36 cellular contexts compared by ENCODE assay signal in genomic region chr6:5837323-5837722, GRCh38.
"Had no signal": no experiment of that assay in that cellular context is flagged by ENCODE, and none has a peak within 500 bp of the region (broad histone marks: within the 10 kb centered on the region; RNA-seq: fewer than 3 reads in every experiment).

No MANE protein-coding gene starts in this region.

- ATAC-seq: activated CD8-positive, alpha-beta memory T cell treated with anti-CD3 and anti-CD28 coated beads, Interleukin-2, amount 10 ng/mL, durations not matched to agents 7 days and 5 days; activated CD8-positive, alpha-beta T cell treated with anti-CD3 and anti-CD28 coated beads for 36 hours; activated naive CD8-positive, alpha-beta T cell treated with anti-CD3 and anti-CD28 coated beads, Interleukin-2, amount 50 U/mL, for 24 hours had no signal

- H3K27ac ChIP-seq: ascending aorta, cardiac muscle cell, VCaP had no signal

- DNase-seq: activated B cell treated with CpG ODN at 0.5 μM for 24 hours; activated CD4-positive, alpha-beta memory T cell treated with anti-CD3 and anti-CD28 coated beads for 36 hours; activated CD4-positive, alpha-beta T cell treated with anti-CD3 and anti-CD28 coated beads for 4 hours; activated CD4-positive, alpha-beta T cell treated with anti-CD3 and anti-CD28 coated beads, Interleukin-2, amount 10 ng/mL, durations not matched to agents 24 days and 14 days; activated CD4-positive, alpha-beta T cell treated with anti-CD3 and anti-CD28 coated beads, Interleukin-2, amount 50 U/mL, for 1 hour; activated CD4-positive, alpha-beta T cell treated with anti-CD3 and anti-CD28 coated beads, Interleukin-2, amount 50 U/mL, for 4 hours; activated CD4-positive, CD25-positive, alpha-beta regulatory T cell treated with anti-CD3 and anti-CD28 coated beads, Interleukin-2, amount 50 U/mL, for 72 hours; activated CD8-positive, alpha-beta memory T cell treated with anti-CD3 and anti-CD28 coated beads, Interleukin-2, amount 10 ng/mL, durations not matched to agents 7 days and 5 days; activated CD8-positive, alpha-beta T cell treated with anti-CD3 and anti-CD28 coated beads for 36 hours; activated effector memory CD4-positive, alpha-beta T cell treated with Interleukin-2 at 50 U/mL for 16 hours; activated gamma-delta T cell; activated naive CD4-positive, alpha-beta T cell treated with anti-CD3 and anti-CD28 coated beads, Interleukin-2, amount 10 ng/mL, durations not matched to agents 7 days and 5 days; activated naive CD4-positive, alpha-beta T cell treated with Interleukin-2 at 50 U/mL for 16 hours; activated naive CD8-positive, alpha-beta T cell treated with anti-CD3 and anti-CD28 coated beads, Interleukin-2, amount 10 ng/mL, durations not matched to agents 7 days and 5 days; activated naive CD8-positive, alpha-beta T cell treated with anti-CD3 and anti-CD28 coated beads, Interleukin-2, amount 50 U/mL, for 24 hours; activated T-cell treated with anti-CD3 and anti-CD28 coated beads for 4 hours; activated T-cell treated with anti-CD3 and anti-CD28 coated beads, Interleukin-2, amount 50 U/mL, for 1 hour; activated T-cell treated with anti-CD3 and anti-CD28 coated beads, Interleukin-2, amount 50 U/mL, for 48 hours; amygdala; anterior cingulate cortex; caudate nucleus; cerebellar nuclear complex; SW 1271; T-helper 1 cell; T-helper 2 cell; T-helper 9 cell had no signal

- H3K9me3 Mint-ChIP-seq: activated CD4-positive, alpha-beta memory T cell treated with anti-CD3 and anti-CD28 coated beads for 36 hours; activated CD4-positive, alpha-beta T cell treated with anti-CD3 and anti-CD28 coated beads, Interleukin-2, amount 10 ng/mL, durations not matched to agents 24 days and 14 days; activated CD8-positive, alpha-beta T cell treated with anti-CD3 and anti-CD28 coated beads for 36 hours; activated naive CD4-positive, alpha-beta T cell treated with anti-CD3 and anti-CD28 coated beads, Interleukin-2, amount 10 ng/mL, durations not matched to agents 7 days and 5 days; activated naive CD4-positive, alpha-beta T cell treated with anti-CD3 and anti-CD28 coated beads, Interleukin-2, amount 50 U/mL, for 24 hours; activated naive CD8-positive, alpha-beta T cell treated with anti-CD3 and anti-CD28 coated beads, Interleukin-2, amount 10 ng/mL, durations not matched to agents 7 days and 5 days; activated naive CD8-positive, alpha-beta T cell treated with anti-CD3 and anti-CD28 coated beads, Interleukin-2, amount 50 U/mL, for 24 hours; activated T-helper 2 cell treated with anti-CD3 and anti-CD28 coated beads, Interferon-gamma antibody, Interleukin-2, Interleukin-4, amounts not matched to agents 10 μg/mL and 5 μg/mL and 100 μg/mL, durations not matched to agents 14 hours and 24 hours and 36 hours; central memory CD8-positive, alpha-beta T cell; T-helper 1 cell treated with Interleukin-12 subunit alpha and Interleukin-12 subunit beta and Interleukin-4 antibody, amounts not matched to agents 30 μg/mL and 1 μg/mL, for 36 hours; T-helper 2 cell treated with Interferon-gamma antibody and Interleukin-4, amounts not matched to agents 5 μg/mL and 100 μg/mL, for 36 hours had no signal

- H3K9me3 ChIP-seq: ascending aorta had no signal

- H3K36me3 ChIP-seq: ascending aorta, cardiac muscle cell had no signal

- H3K27me3 Mint-ChIP-seq: activated CD4-positive, alpha-beta memory T cell treated with anti-CD3 and anti-CD28 coated beads for 36 hours; activated CD8-positive, alpha-beta T cell treated with anti-CD3 and anti-CD28 coated beads for 36 hours; activated naive CD4-positive, alpha-beta T cell treated with anti-CD3 and anti-CD28 coated beads, Interleukin-2, amount 50 U/mL, for 24 hours; activated naive CD8-positive, alpha-beta T cell; activated naive CD8-positive, alpha-beta T cell treated with anti-CD3 and anti-CD28 coated beads, Interleukin-2, amount 50 U/mL, for 24 hours had no signal

- H3K36me3 Mint-ChIP-seq: activated CD4-positive, alpha-beta memory T cell treated with anti-CD3 and anti-CD28 coated beads for 36 hours; activated CD8-positive, alpha-beta memory T cell treated with anti-CD3 and anti-CD28 coated beads, Interleukin-2, amount 10 ng/mL, durations not matched to agents 7 days and 5 days; activated naive CD4-positive, alpha-beta T cell treated with anti-CD3 and anti-CD28 coated beads, Interleukin-2, amount 10 ng/mL, durations not matched to agents 7 days and 5 days; activated naive CD4-positive, alpha-beta T cell treated with anti-CD3 and anti-CD28 coated beads, Interleukin-2, amount 50 U/mL, for 24 hours; activated naive CD8-positive, alpha-beta T cell; activated naive CD8-positive, alpha-beta T cell treated with anti-CD3 and anti-CD28 coated beads, Interleukin-2, amount 10 ng/mL, durations not matched to agents 7 days and 5 days; brain had no signal

- H3K4me3 ChIP-seq: ascending aorta, cardiac muscle cell had no signal

- H3K27me3 ChIP-seq: ascending aorta had no signal

- H3K4me3 Mint-ChIP-seq: activated B cell treated with CpG ODN at 0.5 μM for 24 hours; activated CD4-positive, alpha-beta memory T cell treated with anti-CD3 and anti-CD28 coated beads for 36 hours; activated CD4-positive, alpha-beta T cell treated with anti-CD3 and anti-CD28 coated beads, Interleukin-2, amount 10 ng/mL, durations not matched to agents 24 days and 14 days; activated CD8-positive, alpha-beta memory T cell treated with anti-CD3 and anti-CD28 coated beads, Interleukin-2, amount 10 ng/mL, durations not matched to agents 7 days and 5 days; activated CD8-positive, alpha-beta T cell treated with anti-CD3 and anti-CD28 coated beads for 36 hours; activated naive CD4-positive, alpha-beta T cell treated with anti-CD3 and anti-CD28 coated beads, Interleukin-2, amount 10 ng/mL, durations not matched to agents 7 days and 5 days; activated naive CD4-positive, alpha-beta T cell treated with anti-CD3 and anti-CD28 coated beads, Interleukin-2, amount 50 U/mL, for 24 hours; activated naive CD8-positive, alpha-beta T cell; activated naive CD8-positive, alpha-beta T cell treated with anti-CD3 and anti-CD28 coated beads, Interleukin-2, amount 10 ng/mL, durations not matched to agents 7 days and 5 days; activated naive CD8-positive, alpha-beta T cell treated with anti-CD3 and anti-CD28 coated beads, Interleukin-2, amount 50 U/mL, for 24 hours; brain; central memory CD8-positive, alpha-beta T cell; T-helper 1 cell treated with Interleukin-12 subunit alpha and Interleukin-12 subunit beta and Interleukin-4 antibody, amounts not matched to agents 30 μg/mL and 1 μg/mL, for 36 hours; T-helper 2 cell treated with Interferon-gamma antibody and Interleukin-4, amounts not matched to agents 5 μg/mL and 100 μg/mL, for 36 hours had no signal

- H3K4me1 ChIP-seq: ascending aorta had no signal
